In genomic region chr16:50280932-50281331, GRCh38 we compare ENCODE assay signal across 1 cellular context.
TF ChIP-seq lines count a peak whose summit lies in the region.

No MANE protein-coding gene starts in this region.

TF ChIP-seq in GM12878, 131 proteins besides CTCF, POLR2A, EP300 and RAD21 (continued from another document):
- TF ChIP-seq CHD4 (IDR thresholded peaks at IDR 0.05) (no peak), NR2C2 (IDR thresholded peaks at IDR 0.05; ENCODE audit: borderline replicate concordance, control insufficient read depth, insufficient read length, low read depth) (no peak), HDAC6 (IDR thresholded peaks at IDR 0.05; ENCODE audit: unreplicated experiment) (no peak), BRCA1 (IDR thresholded peaks at IDR 0.05; ENCODE audit: low read depth, low read length) (no peak), TCF7 (IDR thresholded peaks at IDR 0.05; ENCODE audit: borderline replicate concordance) (no peak), PAX5 (IDR thresholded peaks at IDR 0.05; ENCODE audit: borderline replicate concordance, low read depth, low read length) (no peak)
